In genomic region chr3:64740232-64740631, GRCh38 we compare ENCODE assay signal across 15 cellular contexts. TPM values are rescaled to one million over a fixed set of nuclear protein-coding genes. Genes with fewer than 3 reads are reported as not detected.
A peak's percentile ranks its signal among the peaks of the same experiment; 100 is the strongest.
DNase-seq lines count a peak whose midpoint lies in the region; TF ChIP-seq lines count a peak whose summit lies in the region.
"Had no signal": no experiment of that assay in that cellular context is flagged by ENCODE, and none has a peak within 500 bp of the region (broad histone marks: within the 10 kb centered on the region; RNA-seq: fewer than 3 reads in every experiment).

No MANE protein-coding gene starts in this region.

- no peak for TF ChIP-seq CTCF in AG10803 (conservative IDR thresholded peaks at IDR 0.05; ENCODE audit: low read length)
- no peak for TF ChIP-seq CTCF in ascending aorta (IDR thresholded peaks at IDR 0.05)
- no peak for TF ChIP-seq CTCF in fibroblast of villous mesenchyme (IDR thresholded peaks at IDR 0.05; ENCODE audit: insufficient read depth, low read depth, low read length)
- no peak for TF ChIP-seq CTCF in osteocyte (IDR thresholded peaks at IDR 0.05)

- DNase-seq in AG10803 (ENCODE audit: low read depth) = peak; percentile 11
- DNase-seq in ascending aorta (ENCODE audit: low spot score in 2 of 2) = peak in 1 of 2 donors; percentile 67
- DNase-seq in fibroblast of villous mesenchyme (ENCODE audit: low read depth) = peak; percentile 70
- DNase-seq in osteocyte (ENCODE audit: extremely low spot score, unreplicated experiment) = no peak
- DNase-seq in activated naive CD4-positive, alpha-beta T cell treated with Interleukin-2 at 50 U/mL for 16 hours = no peak
- DNase-seq in DMS153 (lab: John Stamatoyannopoulos, UW) = no peak
- DNase-seq in NCI-H1694 (lab: John Stamatoyannopoulos, UW) = no peak
- no peak for DNase-seq in NCI-H1092 (lab: John Stamatoyannopoulos, UW)
- DNase-seq: activated CD4-positive, alpha-beta memory T cell treated with anti-CD3 and anti-CD28 coated beads for 36 hours; DMS53; Karpas-422; NCI-H2081; SJCRH30 had no signal

- H3K4me1 Mint-ChIP-seq in osteocyte (ENCODE audit: unreplicated experiment) = peaks cover 8% of the 10 kb centered on the region

- H3K4me3 ChIP-seq in AG10803 (ENCODE audit: low read length) (no peak overlapping the region), ascending aorta (no peak overlapping the region), fibroblast of villous mesenchyme (ENCODE audit: low read depth, low read length) (no peak overlapping the region)
- H3K4me3 ChIP-seq: GM12878, SJCRH30 had no signal

- peaks cover 3 to 24% of the 10 kb centered on the region in 2 donors for H3K4me1 ChIP-seq in ascending aorta
- H3K4me1 ChIP-seq: SJCRH30 had no signal

- no peaks in the 10 kb centered on the region for H3K36me3 ChIP-seq in ascending aorta
- H3K36me3 ChIP-seq: SJCRH30 had no signal

- intact Hi-C loops in ascending aorta (cut with DNase I) = loop anchor here (5.0 kb wide), 1 partner anchor 53 kb away; the partner anchor contains the start of gene ADAMTS9

- no peaks in the 10 kb centered on the region for H3K36me3 Mint-ChIP-seq in osteocyte (ENCODE audit: unreplicated experiment)
- H3K36me3 Mint-ChIP-seq: activated CD4-positive, alpha-beta memory T cell treated with anti-CD3 and anti-CD28 coated beads for 36 hours had no signal

- H3K27ac ChIP-seq in ascending aorta = peak overlapping the region; percentile 77 to 85
- H3K27ac ChIP-seq: SJCRH30 had no signal

- H3K9me3 Mint-ChIP-seq in osteocyte (ENCODE audit: unreplicated experiment) = no peaks in the 10 kb centered on the region
- H3K9me3 Mint-ChIP-seq: neural crest cell had no signal

- H3K9me3 ChIP-seq in ascending aorta = no peaks in the 10 kb centered on the region
- H3K9me3 ChIP-seq: SJCRH30 had no signal

- H3K27ac Mint-ChIP-seq in osteocyte (ENCODE audit: unreplicated experiment) = peak overlapping the region; percentile 59
- H3K27ac Mint-ChIP-seq: activated CD4-positive, alpha-beta memory T cell treated with anti-CD3 and anti-CD28 coated beads for 36 hours had no signal

- no peaks in the 10 kb centered on the region for H3K27me3 Mint-ChIP-seq in osteocyte (ENCODE audit: unreplicated experiment)
- H3K27me3 Mint-ChIP-seq: activated CD4-positive, alpha-beta memory T cell treated with anti-CD3 and anti-CD28 coated beads for 36 hours had no signal

- no peaks in the 10 kb centered on the region for H3K27me3 ChIP-seq in ascending aorta
- H3K27me3 ChIP-seq: SJCRH30 had no signal

- no peak overlapping the region for H3K4me3 Mint-ChIP-seq in osteocyte (ENCODE audit: unreplicated experiment)
- H3K4me3 Mint-ChIP-seq: activated CD4-positive, alpha-beta memory T cell treated with anti-CD3 and anti-CD28 coated beads for 36 hours; neural crest cell had no signal

RNA-seq across cellular contexts. Expression of gene ADAMTS9, which starts 52.4 kb away (rescaled TPM):
- 74.1 TPM for total RNA-seq in ascending aorta
- 1.7 and 1.9 TPM in 2 replicates for total RNA-seq in fibroblast of villous mesenchyme
- total RNA-seq in osteocyte = 0.94 and 1.5 TPM in 2 replicates
- total RNA-seq: activated CD4-positive, alpha-beta memory T cell treated with anti-CD3 and anti-CD28 coated beads for 36 hours; GM12878 had no signal

Comparison
In these comparisons a context has a peak if more than half of its experiments do, and no peak if none do; other contexts are left out.
1. DNase-seq: peak in AG10803 (single experiment) and fibroblast of villous mesenchyme (single experiment); none in osteocyte (single experiment), activated naive CD4-positive, alpha-beta T cell treated with Interleukin-2 at 50 U/mL for 16 hours (single experiment), DMS153 (single experiment), NCI-H1694 (single experiment) and NCI-H1092 (single experiment).
2. RNA of gene ADAMTS9, which starts 52.4 kb away (total RNA-seq): 74.1 TPM in ascending aorta (single experiment); 1.7 to 1.9 TPM in fibroblast of villous mesenchyme and 0.94 to 1.5 TPM in osteocyte; every median in the first group is over 10 times any median in the second.